In the genomic region with DNA sequence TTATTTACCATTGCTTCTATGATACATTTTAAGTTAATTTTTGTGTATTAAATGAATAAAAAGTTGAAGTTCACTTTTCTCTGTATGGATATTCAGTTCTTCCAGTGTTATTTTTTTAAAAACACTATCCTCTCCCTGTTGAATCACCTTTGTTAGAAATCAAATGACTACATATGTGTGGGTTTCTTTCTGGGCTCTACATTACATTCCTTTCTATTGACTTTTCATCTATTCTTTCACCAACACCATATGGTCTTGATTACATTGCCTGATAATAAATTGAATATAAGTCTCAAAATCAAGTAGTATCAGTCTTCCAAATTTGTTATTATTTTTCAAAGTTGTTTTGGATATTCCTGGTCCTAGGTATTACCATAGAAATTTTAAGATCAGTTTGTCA, we compare ENCODE assay signal across 26 cellular contexts. TPM values are rescaled to one million over a fixed set of nuclear protein-coding genes. Genes with fewer than 3 reads are reported as not detected.
DNase-seq lines count a peak whose midpoint lies in the region; ATAC-seq and TF ChIP-seq lines count a peak whose summit lies in the region.
"Had no signal": no experiment of that assay in that cellular context is flagged by ENCODE, and none has a peak within 500 bp of the region (broad histone marks: within the 10 kb centered on the region; RNA-seq: fewer than 3 reads in every experiment).

No MANE protein-coding gene starts in this region.

- H3K27ac Mint-ChIP-seq in activated naive CD4-positive, alpha-beta T cell treated with anti-CD3 and anti-CD28 coated beads, Interleukin-2, amount 50 U/mL, for 72 hours = no peak overlapping the region
- H3K27ac Mint-ChIP-seq: activated CD8-positive, alpha-beta T cell treated with anti-CD3 and anti-CD28 coated beads, Interleukin-2, amount 10 ng/mL, durations not matched to agents 7 days and 5 days; activated naive CD4-positive, alpha-beta T cell treated with anti-CD3 and anti-CD28 coated beads, Interleukin-2, amount 10 ng/mL, durations not matched to agents 7 days and 5 days; activated T-cell treated with anti-CD3 and anti-CD28 coated beads, Interleukin-2, amount 50 U/mL, for 24 hours; effector memory CD8-positive, alpha-beta T cell; neural progenitor cell; type B pancreatic cell had no signal

- H3K36me3 Mint-ChIP-seq in activated naive CD4-positive, alpha-beta T cell treated with anti-CD3 and anti-CD28 coated beads, Interleukin-2, amount 50 U/mL, for 72 hours = no peaks in the 10 kb centered on the region
- H3K36me3 Mint-ChIP-seq: activated naive CD4-positive, alpha-beta T cell treated with anti-CD3 and anti-CD28 coated beads, Interleukin-2, amount 10 ng/mL, durations not matched to agents 7 days and 5 days; neural progenitor cell had no signal

- TF ChIP-seq CTCF in choroid plexus epithelial cell (conservative IDR thresholded peaks at IDR 0.05; ENCODE audit: low read depth, low read length) = no peak

- H3K4me3 ChIP-seq in choroid plexus epithelial cell (ENCODE audit: low read depth, low read length) = no peak overlapping the region
- H3K4me3 ChIP-seq: ascending aorta; BLaER1 treated with 17β-estradiol and CSF1 and Interleukin-3, amounts not matched to agents 10 nM and 100 nM; esophagus squamous epithelium; heart right ventricle; neural progenitor cell; stomach had no signal

- ATAC-seq in activated naive CD4-positive, alpha-beta T cell treated with anti-CD3 and anti-CD28 coated beads, Interleukin-2, amount 50 U/mL, for 72 hours = no peak
- no peak for ATAC-seq in HG02981 (IDR thresholded peaks at IDR 0.05; ENCODE audit: unreplicated experiment)
- ATAC-seq: activated CD8-positive, alpha-beta T cell treated with anti-CD3 and anti-CD28 coated beads, Interleukin-2, amount 10 ng/mL, durations not matched to agents 7 days and 5 days; effector memory CD8-positive, alpha-beta T cell; heart right ventricle had no signal

- DNase-seq in EL (peak; percentile 62), LHCN-M2 (ENCODE audit: low read depth) (peak; percentile 3), choroid plexus epithelial cell (ENCODE audit: low read depth) (peak; percentile 31), non-pigmented ciliary epithelial cell (ENCODE audit: low read depth) (peak; percentile 67)
- DNase-seq in activated naive CD4-positive, alpha-beta T cell treated with anti-CD3 and anti-CD28 coated beads, Interleukin-2, amount 50 U/mL, for 72 hours (ENCODE audit: low spot score in 2 of 2) = no peak
- no peak for DNase-seq in activated CD4-positive, CD25-positive, alpha-beta regulatory T cell treated with anti-CD3 and anti-CD28 coated beads, Interleukin-2, amount 50 U/mL, for 72 hours
- DNase-seq: activated CD8-positive, alpha-beta T cell treated with anti-CD3 and anti-CD28 coated beads, Interleukin-2, amount 10 ng/mL, durations not matched to agents 7 days and 5 days; activated naive CD4-positive, alpha-beta T cell treated with anti-CD3 and anti-CD28 coated beads, Interleukin-2, amount 10 ng/mL, durations not matched to agents 7 days and 5 days; activated T-cell treated with anti-CD3 and anti-CD28 coated beads, Interleukin-2, amount 50 U/mL, for 24 hours; Calu3; effector memory CD8-positive, alpha-beta T cell; esophagus squamous epithelium; heart right ventricle; KG1; NCI-H187; NCI-H345; NCI-H82; small intestine; stimulated activated CD4-positive, alpha-beta T cell treated with anti-CD3 and anti-CD28 coated beads, Interleukin-2, amount 100 ng/mL, for 48 hours; stomach had no signal

- H3K9me3 Mint-ChIP-seq in activated naive CD4-positive, alpha-beta T cell treated with anti-CD3 and anti-CD28 coated beads, Interleukin-2, amount 50 U/mL, for 72 hours = peaks cover 0 to 4% of the 10 kb centered on the region in 2 donors
- H3K9me3 Mint-ChIP-seq: activated naive CD4-positive, alpha-beta T cell treated with anti-CD3 and anti-CD28 coated beads, Interleukin-2, amount 10 ng/mL, durations not matched to agents 7 days and 5 days; neural progenitor cell had no signal

RNA-seq across cellular contexts. Expression of a gene that starts 7.3 kb away (rescaled TPM):
- total RNA-seq in LHCN-M2 (2014; rRNA removed) = not detected in 2 replicates
- not detected for polyA plus RNA-seq in LHCN-M2 (2012)
- not detected for total RNA-seq in activated naive CD4-positive, alpha-beta T cell treated with anti-CD3 and anti-CD28 coated beads, Interleukin-2, amount 50 U/mL, for 72 hours
- total RNA-seq: activated CD8-positive, alpha-beta T cell treated with anti-CD3 and anti-CD28 coated beads, Interleukin-2, amount 10 ng/mL, durations not matched to agents 7 days and 5 days; ascending aorta; G401 had no signal

Comparison
In these comparisons a context has a peak if more than half of its experiments do, and no peak if none do; other contexts are left out.
1. DNase-seq: peak in EL (single experiment), LHCN-M2 (single experiment), choroid plexus epithelial cell (single experiment) and non-pigmented ciliary epithelial cell (single experiment); none in activated naive CD4-positive, alpha-beta T cell treated with anti-CD3 and anti-CD28 coated beads, Interleukin-2, amount 50 U/mL, for 72 hours (0 of 2) and activated CD4-positive, CD25-positive, alpha-beta regulatory T cell treated with anti-CD3 and anti-CD28 coated beads, Interleukin-2, amount 50 U/mL, for 72 hours (single experiment).